9 cellular contexts compared by ENCODE assay signal in genomic region chr1:154445040-154445472, GRCh38. TPM values are rescaled to one million over a fixed set of nuclear protein-coding genes. Genes with fewer than 3 reads are reported as not detected.
DNase-seq lines count a peak whose midpoint lies in the region; FAIRE-seq and TF ChIP-seq lines count a peak whose summit lies in the region.
"Had no signal": no experiment of that assay in that cellular context is flagged by ENCODE, and none has a peak within 500 bp of the region (broad histone marks: within the 10 kb centered on the region; RNA-seq: fewer than 3 reads in every experiment).

No MANE protein-coding gene starts in this region.

- no peak for TF ChIP-seq CTCF in choroid plexus epithelial cell (conservative IDR thresholded peaks at IDR 0.05; ENCODE audit: low read depth, low read length)
- no peak for TF ChIP-seq CTCF in OCI-LY7 (conservative IDR thresholded peaks at IDR 0.05; ENCODE audit: low read length)

- H3K9me3 ChIP-seq in OCI-LY7 (ENCODE audit: low read length) = no peaks in the 10 kb centered on the region

- CTCF ChIA-PET in OCI-LY7 (lab: Charles Lee; ENCODE audit: unreplicated experiment) = no interaction called here
- CTCF ChIA-PET in HEK293T (lab: Yijun Ruan, JAX) = interaction anchor here (0.7 kb wide), 1 partner anchor 26 kb away, joined by 5 read pairs; no protein-coding TSS in a partner anchor

- DNase-seq in 8988T = peak; percentile 37
- DNase-seq in GM19239 (ENCODE audit: insufficient read length, low spot score) = peak; percentile 50
- DNase-seq in M059J (ENCODE audit: low read depth) = peak; percentile 98
- peak; percentile 74 for DNase-seq in choroid plexus epithelial cell (ENCODE audit: low read depth)
- DNase-seq in OCI-LY7 (ENCODE audit: low spot score) = no peak
- no peak for DNase-seq in putamen (ENCODE audit: low spot score)
- no peak for DNase-seq in HEK293T (ENCODE audit: extremely low spot score)
- DNase-seq in middle frontal gyrus (ENCODE audit: extremely low spot score, low spot score) = no peak

- peak; percentile 90 for FAIRE-seq in GM19239 (lab: Jason Lieb, UNC)

- no peaks in the 10 kb centered on the region for H3K79me2 ChIP-seq in OCI-LY7 (ENCODE audit: insufficient read depth, low read depth, low read length)

- BruUV-seq in OCI-LY7 (replicated peaks; lab: Mats Ljungman, UMichigan) = no TSS peak

- H3K27ac ChIP-seq in OCI-LY7 (ENCODE audit: low read depth, low read length, poor library complexity, severe bottlenecking) = no peak overlapping the region

- no peak overlapping the region for H3K4me2 ChIP-seq in OCI-LY7 (ENCODE audit: low read length)

- H3K9me2 ChIP-seq in OCI-LY7 (ENCODE audit: insufficient read depth, low read length) = no peaks in the 10 kb centered on the region

- no peak overlapping the region for H3K4me3 ChIP-seq in choroid plexus epithelial cell (ENCODE audit: low read depth, low read length)
- no peak overlapping the region for H3K4me3 ChIP-seq in OCI-LY7 (ENCODE audit: low read depth, low read length, poor library complexity, severe bottlenecking)

- no peaks in the 10 kb centered on the region for H3K4me1 ChIP-seq in OCI-LY7 (ENCODE audit: insufficient read depth, low read length, poor library complexity, severe bottlenecking)

- no peak overlapping the region for H2AFZ ChIP-seq in OCI-LY7 (ENCODE audit: low read length)

- H4K20me1 ChIP-seq in OCI-LY7 (ENCODE audit: insufficient read depth, low read length) = no peaks in the 10 kb centered on the region

- intact Hi-C loops in OCI-LY7 (cut with micrococcal nuclease; ENCODE audit: unreplicated experiment) = no loop called here

- H3K36me3 ChIP-seq in OCI-LY7 (ENCODE audit: insufficient read depth, low read length) = no peaks in the 10 kb centered on the region

- POLR2A ChIA-PET in OCI-LY7 (lab: Charles Lee) = interaction anchor here (0.8 kb wide), 1 partner anchor 112 kb away, joined by 3 read pairs; no protein-coding TSS in a partner anchor
- POLR2A ChIA-PET in HEK293T (lab: Yijun Ruan, JAX) = no interaction called here

TF ChIP-seq in HEK293T, 16 proteins besides CTCF, POLR2A, EP300 and RAD21:
- TF ChIP-seq ELF4 (IDR thresholded peaks at IDR 0.05) (no peak), ZNF384 (IDR thresholded peaks at IDR 0.05) (no peak), HDGF (IDR thresholded peaks at IDR 0.05; ENCODE audit: borderline replicate concordance) (no peak)

RNA-seq across cellular contexts. Expression of gene IL6R, which starts 39.9 kb away (rescaled TPM):
- 2.3 and 3.8 TPM in 2 replicates for total RNA-seq in M059J (2014; rRNA removed; shearing (Covaris generic))
- not detected in 2 replicates for total RNA-seq in OCI-LY7 (2014; rRNA removed; shearing (Covaris generic))
- not detected in 2 replicates for total RNA-seq in OCI-LY7 (2022)

RNA-seq across cellular contexts. Expression of gene TDRD10, which starts 57.0 kb away (rescaled TPM):
- total RNA-seq in M059J (2014; rRNA removed; shearing (Covaris generic)) = not detected in 2 replicates
- total RNA-seq in OCI-LY7 (2014; rRNA removed; shearing (Covaris generic)) = 0.13 TPM in 1 of 2 replicates, not detected in the other
- total RNA-seq in OCI-LY7 (2022) = not detected in 2 replicates
- total RNA-seq: activated CD8-positive, alpha-beta memory T cell treated with anti-CD3 and anti-CD28 coated beads for 36 hours had no signal

RNA-seq across cellular contexts. Expression of gene SHE, which starts 57.2 kb away (rescaled TPM):
- not detected in 2 replicates for total RNA-seq in M059J (2014; rRNA removed; shearing (Covaris generic))
- not detected in 2 replicates for total RNA-seq in OCI-LY7 (2014; rRNA removed; shearing (Covaris generic))
- not detected in 2 replicates for total RNA-seq in OCI-LY7 (2022)
- total RNA-seq: activated CD8-positive, alpha-beta memory T cell treated with anti-CD3 and anti-CD28 coated beads for 36 hours had no signal

Comparison
In these comparisons a context has a peak if more than half of its experiments do, and no peak if none do; other contexts are left out.
1. DNase-seq: peak in 8988T (single experiment), GM19239 (single experiment), M059J (single experiment) and choroid plexus epithelial cell (single experiment); none in OCI-LY7 (single experiment), putamen (single experiment), HEK293T (single experiment) and middle frontal gyrus (single experiment).